1 cellular context compared by ENCODE assay signal in the genomic region with DNA sequence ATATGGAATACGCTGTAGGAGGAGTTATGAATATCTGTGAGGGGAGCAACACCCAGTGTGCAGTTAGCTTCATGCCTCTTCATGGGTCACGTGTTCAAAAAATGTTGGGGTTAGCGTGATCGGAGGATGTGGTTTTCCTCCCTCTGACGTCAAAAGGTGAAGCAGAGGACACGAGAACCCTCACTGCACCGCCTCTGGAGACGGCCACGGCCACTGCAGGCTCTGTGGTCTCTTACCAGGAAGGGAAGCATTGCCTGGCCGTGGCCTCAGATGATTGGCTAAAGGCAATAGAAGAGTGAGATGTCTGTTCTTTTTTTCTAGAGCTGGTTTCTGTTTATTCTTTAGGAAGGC.
TF ChIP-seq lines count a peak whose summit lies in the region.

No MANE protein-coding gene starts in this region.

TF ChIP-seq in K562, 482 proteins besides CTCF, POLR2A, EP300 and RAD21 (continued from another document):
- TF ChIP-seq, protein P1, sequence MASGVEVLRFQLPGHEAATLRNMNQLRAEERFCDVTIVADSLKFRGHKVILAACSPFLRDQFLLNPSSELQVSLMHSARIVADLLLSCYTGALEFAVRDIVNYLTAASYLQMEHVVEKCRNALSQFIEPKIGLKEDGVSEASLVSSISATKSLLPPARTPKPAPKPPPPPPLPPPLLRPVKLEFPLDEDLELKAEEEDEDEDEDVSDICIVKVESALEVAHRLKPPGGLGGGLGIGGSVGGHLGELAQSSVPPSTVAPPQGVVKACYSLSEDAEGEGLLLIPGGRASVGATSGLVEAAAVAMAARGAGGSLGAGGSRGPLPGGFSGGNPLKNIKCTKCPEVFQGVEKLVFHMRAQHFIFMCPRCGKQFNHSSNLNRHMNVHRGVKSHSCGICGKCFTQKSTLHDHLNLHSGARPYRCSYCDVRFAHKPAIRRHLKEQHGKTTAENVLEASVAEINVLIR (CRISPR knock-in tag; IDR thresholded peaks at IDR 0.05): 0 out of 2 replicates have a peak, but pooled peaks have one; percentile 8
- TF ChIP-seq, protein P2, sequence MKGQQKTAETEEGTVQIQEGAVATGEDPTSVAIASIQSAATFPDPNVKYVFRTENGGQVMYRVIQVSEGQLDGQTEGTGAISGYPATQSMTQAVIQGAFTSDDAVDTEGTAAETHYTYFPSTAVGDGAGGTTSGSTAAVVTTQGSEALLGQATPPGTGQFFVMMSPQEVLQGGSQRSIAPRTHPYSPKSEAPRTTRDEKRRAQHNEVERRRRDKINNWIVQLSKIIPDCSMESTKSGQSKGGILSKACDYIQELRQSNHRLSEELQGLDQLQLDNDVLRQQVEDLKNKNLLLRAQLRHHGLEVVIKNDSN (CRISPR knock-in tag; IDR thresholded peaks at IDR 0.05): peak; percentile 87
- TF ChIP-seq CREB1 (IDR thresholded peaks at IDR 0.05): 0 out of 2 replicates have a peak, but pooled peaks have one; percentile 52
- peak; percentile 59 for TF ChIP-seq CREB1 (CRISPR knock-in tag; IDR thresholded peaks at IDR 0.05)
- no peak for TF ChIP-seq CBX1 (IDR thresholded peaks at IDR 0.05; ENCODE audit: low read depth)
- TF ChIP-seq TCF7L2 (IDR thresholded peaks at IDR 0.05; ENCODE audit: low read depth, low read length): no peak
- TF ChIP-seq, protein P3, sequence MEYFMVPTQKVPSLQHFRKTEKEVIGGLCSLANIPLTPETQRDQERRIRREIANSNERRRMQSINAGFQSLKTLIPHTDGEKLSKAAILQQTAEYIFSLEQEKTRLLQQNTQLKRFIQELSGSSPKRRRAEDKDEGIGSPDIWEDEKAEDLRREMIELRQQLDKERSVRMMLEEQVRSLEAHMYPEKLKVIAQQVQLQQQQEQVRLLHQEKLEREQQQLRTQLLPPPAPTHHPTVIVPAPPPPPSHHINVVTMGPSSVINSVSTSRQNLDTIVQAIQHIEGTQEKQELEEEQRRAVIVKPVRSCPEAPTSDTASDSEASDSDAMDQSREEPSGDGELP (CRISPR knock-in tag; IDR thresholded peaks at IDR 0.05; ENCODE audit: borderline replicate concordance): 0 out of 2 replicates have a peak, but pooled peaks have one; percentile 10
- TF ChIP-seq, protein P4, sequence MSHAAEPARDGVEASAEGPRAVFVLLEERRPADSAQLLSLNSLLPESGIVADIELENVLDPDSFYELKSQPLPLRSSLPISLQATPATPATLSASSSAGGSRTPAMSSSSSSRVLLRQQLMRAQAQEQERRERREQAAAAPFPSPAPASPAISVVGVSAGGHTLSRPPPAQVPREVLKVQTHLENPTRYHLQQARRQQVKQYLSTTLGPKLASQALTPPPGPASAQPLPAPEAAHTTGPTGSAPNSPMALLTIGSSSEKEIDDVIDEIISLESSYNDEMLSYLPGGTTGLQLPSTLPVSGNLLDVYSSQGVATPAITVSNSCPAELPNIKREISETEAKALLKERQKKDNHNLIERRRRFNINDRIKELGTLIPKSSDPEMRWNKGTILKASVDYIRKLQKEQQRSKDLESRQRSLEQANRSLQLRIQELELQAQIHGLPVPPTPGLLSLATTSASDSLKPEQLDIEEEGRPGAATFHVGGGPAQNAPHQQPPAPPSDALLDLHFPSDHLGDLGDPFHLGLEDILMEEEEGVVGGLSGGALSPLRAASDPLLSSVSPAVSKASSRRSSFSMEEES (CRISPR knock-in tag; IDR thresholded peaks at IDR 0.05): peak; percentile 91
- no peak for TF ChIP-seq NR3C1 (CRISPR knock-in tag; IDR thresholded peaks at IDR 0.05)
- peak in 1 of 2 experiments; percentile 27; a peak in 1 of 3 replicates for TF ChIP-seq CBX3 (IDR thresholded peaks at IDR 0.05; ENCODE audit: borderline replicate concordance in 1 of 2, low read length in 2 of 2)
- TF ChIP-seq, protein P5, sequence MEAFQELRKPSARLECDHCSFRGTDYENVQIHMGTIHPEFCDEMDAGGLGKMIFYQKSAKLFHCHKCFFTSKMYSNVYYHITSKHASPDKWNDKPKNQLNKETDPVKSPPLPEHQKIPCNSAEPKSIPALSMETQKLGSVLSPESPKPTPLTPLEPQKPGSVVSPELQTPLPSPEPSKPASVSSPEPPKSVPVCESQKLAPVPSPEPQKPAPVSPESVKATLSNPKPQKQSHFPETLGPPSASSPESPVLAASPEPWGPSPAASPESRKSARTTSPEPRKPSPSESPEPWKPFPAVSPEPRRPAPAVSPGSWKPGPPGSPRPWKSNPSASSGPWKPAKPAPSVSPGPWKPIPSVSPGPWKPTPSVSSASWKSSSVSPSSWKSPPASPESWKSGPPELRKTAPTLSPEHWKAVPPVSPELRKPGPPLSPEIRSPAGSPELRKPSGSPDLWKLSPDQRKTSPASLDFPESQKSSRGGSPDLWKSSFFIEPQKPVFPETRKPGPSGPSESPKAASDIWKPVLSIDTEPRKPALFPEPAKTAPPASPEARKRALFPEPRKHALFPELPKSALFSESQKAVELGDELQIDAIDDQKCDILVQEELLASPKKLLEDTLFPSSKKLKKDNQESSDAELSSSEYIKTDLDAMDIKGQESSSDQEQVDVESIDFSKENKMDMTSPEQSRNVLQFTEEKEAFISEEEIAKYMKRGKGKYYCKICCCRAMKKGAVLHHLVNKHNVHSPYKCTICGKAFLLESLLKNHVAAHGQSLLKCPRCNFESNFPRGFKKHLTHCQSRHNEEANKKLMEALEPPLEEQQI (IDR thresholded peaks at IDR 0.05): no peak
- TF ChIP-seq ATF1 (CRISPR knock-in tag; IDR thresholded peaks at IDR 0.05): no peak
- peak; percentile 75 for TF ChIP-seq ATF1 (tag; IDR thresholded peaks at IDR 0.05)
- peak; percentile 63; the same call in 1 of the 2 replicates for TF ChIP-seq ATF7 (IDR thresholded peaks at IDR 0.05)
- peak; percentile 88 for TF ChIP-seq ETV1 (tag; conservative IDR thresholded peaks at IDR 0.05; ENCODE audit: low read depth)
- TF ChIP-seq ESRRA (IDR thresholded peaks at IDR 0.05; ENCODE audit: borderline replicate concordance, low read depth): peak; percentile 93
- TF ChIP-seq ZFPM2 (CRISPR knock-in tag; IDR thresholded peaks at IDR 0.05): no peak
- no peak for TF ChIP-seq GABPB1 (CRISPR knock-in tag; IDR thresholded peaks at IDR 0.05)
- TF ChIP-seq GTF2F1 (IDR thresholded peaks at IDR 0.05; ENCODE audit: low read depth, low read length): no peak
- peak; percentile 91 for TF ChIP-seq RAD51 (IDR thresholded peaks at IDR 0.05; ENCODE audit: borderline replicate concordance, low read depth)
- no peak for TF ChIP-seq ZBED1 (IDR thresholded peaks at IDR 0.05)
- TF ChIP-seq GABPA (tag; conservative IDR thresholded peaks at IDR 0.05; ENCODE audit: low read depth): 0 out of 2 replicates have a peak, but pooled peaks have one; percentile 44
- peak; percentile 91 for TF ChIP-seq CREM (IDR thresholded peaks at IDR 0.05; ENCODE audit: low read depth)
- no peak for TF ChIP-seq U2AF1 (optimal IDR thresholded peaks at IDR 0.05; ENCODE audit: low read depth, low read length)
- TF ChIP-seq SAFB2 (IDR thresholded peaks at IDR 0.05; ENCODE audit: borderline replicate concordance, low read depth, low read length, severe bottlenecking): no peak
- no peak for TF ChIP-seq XRCC4 (IDR thresholded peaks at IDR 0.05; ENCODE audit: extremely low read depth, insufficient read depth, insufficient read length)
- peak in 1 of 2 experiments; percentile 70; a peak in 2 of 4 replicates for TF ChIP-seq TRIM24 (IDR thresholded peaks at IDR 0.05)
- peak; percentile 51; the same call in 1 of the 2 replicates for TF ChIP-seq RNF2 (IDR thresholded peaks at IDR 0.05)
- TF ChIP-seq CBFA2T2 (conservative IDR thresholded peaks at IDR 0.05): peak; percentile 61
- TF ChIP-seq, protein P6, sequence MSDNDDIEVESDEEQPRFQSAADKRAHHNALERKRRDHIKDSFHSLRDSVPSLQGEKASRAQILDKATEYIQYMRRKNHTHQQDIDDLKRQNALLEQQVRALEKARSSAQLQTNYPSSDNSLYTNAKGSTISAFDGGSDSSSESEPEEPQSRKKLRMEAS (CRISPR knock-in tag; IDR thresholded peaks at IDR 0.05): peak; percentile 52
- 0 out of 2 replicates have a peak, but pooled peaks have one; percentile 28 for TF ChIP-seq MYC (IDR thresholded peaks at IDR 0.05; ENCODE audit: low read depth, low read length)
- no peak for TF ChIP-seq MYC (CRISPR knock-in tag; IDR thresholded peaks at IDR 0.05; ENCODE audit: borderline replicate concordance, low read depth)
- no peak for TF ChIP-seq FUS (optimal IDR thresholded peaks at IDR 0.05; ENCODE audit: low read depth, low read length)
- peak; percentile 90; the same call in 1 of the 2 replicates for TF ChIP-seq TOE1 (IDR thresholded peaks at IDR 0.05; ENCODE audit: borderline replicate concordance)
- TF ChIP-seq TOE1 (CRISPR knock-in tag; IDR thresholded peaks at IDR 0.05; ENCODE audit: borderline replicate concordance, low read depth): no peak
- TF ChIP-seq POLR2AphosphoS2 (IDR thresholded peaks at IDR 0.05; ENCODE audit: low read length): no peak
- TF ChIP-seq NRF1 (conservative IDR thresholded peaks at IDR 0.05 in 1 of 2, IDR thresholded peaks at IDR 0.05 in 1 of 2): 0 out of 4 replicates have a peak, but pooled peaks of 1 of the 2 experiments have one; percentile 17
- TF ChIP-seq, protein P7, sequence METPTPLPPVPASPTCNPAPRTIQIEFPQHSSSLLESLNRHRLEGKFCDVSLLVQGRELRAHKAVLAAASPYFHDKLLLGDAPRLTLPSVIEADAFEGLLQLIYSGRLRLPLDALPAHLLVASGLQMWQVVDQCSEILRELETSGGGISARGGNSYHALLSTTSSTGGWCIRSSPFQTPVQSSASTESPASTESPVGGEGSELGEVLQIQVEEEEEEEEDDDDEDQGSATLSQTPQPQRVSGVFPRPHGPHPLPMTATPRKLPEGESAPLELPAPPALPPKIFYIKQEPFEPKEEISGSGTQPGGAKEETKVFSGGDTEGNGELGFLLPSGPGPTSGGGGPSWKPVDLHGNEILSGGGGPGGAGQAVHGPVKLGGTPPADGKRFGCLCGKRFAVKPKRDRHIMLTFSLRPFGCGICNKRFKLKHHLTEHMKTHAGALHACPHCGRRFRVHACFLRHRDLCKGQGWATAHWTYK (CRISPR knock-in tag; IDR thresholded peaks at IDR 0.05): peak; percentile 94
- 0 out of 4 replicates have a peak, but pooled peaks of 1 of the 2 experiments have one; percentile 26 for TF ChIP-seq MAZ (CRISPR knock-in tag; conservative IDR thresholded peaks at IDR 0.05 in 1 of 2, IDR thresholded peaks at IDR 0.05 in 1 of 2)
- no peak for TF ChIP-seq CREBBP (IDR thresholded peaks at IDR 0.05; ENCODE audit: low read depth, low read length)
- no peak for TF ChIP-seq EGR1 (conservative IDR thresholded peaks at IDR 0.05)
- TF ChIP-seq CXXC5 (CRISPR knock-in tag; IDR thresholded peaks at IDR 0.05): peak; percentile 40; the same call in 1 of the 2 replicates
